In the genomic region with DNA sequence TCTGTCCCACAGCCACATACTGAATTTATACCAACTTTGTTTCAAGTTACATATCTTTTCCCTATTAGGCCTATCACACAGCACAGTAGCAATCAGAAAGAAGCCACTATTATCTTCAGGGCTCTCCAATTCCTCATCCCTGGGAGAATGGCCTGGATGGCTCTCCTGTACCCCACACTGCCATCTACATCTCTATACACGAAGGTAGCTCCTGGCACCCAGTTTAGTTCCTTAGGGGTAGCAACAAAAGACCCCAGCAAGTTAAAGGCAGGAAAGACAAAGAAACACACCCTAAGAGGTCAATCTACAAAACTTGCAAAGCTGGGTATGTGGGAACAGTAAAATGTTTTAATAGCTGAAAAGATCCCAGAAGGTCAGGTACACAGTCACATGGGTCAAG, we compare ENCODE assay signal across 21 cellular contexts. TPM values are rescaled to one million over a fixed set of nuclear protein-coding genes. Genes with fewer than 3 reads are reported as not detected.
DNase-seq lines count a peak whose midpoint lies in the region; TF ChIP-seq lines count a peak whose summit lies in the region.
"Had no signal": no experiment of that assay in that cellular context is flagged by ENCODE, and none has a peak within 500 bp of the region (broad histone marks: within the 10 kb centered on the region; RNA-seq: fewer than 3 reads in every experiment).

No MANE protein-coding gene starts in this region.

- H3K9me3 ChIP-seq in esophagus muscularis mucosa (no peaks in the 10 kb centered on the region), iPS-20b (ENCODE audit: insufficient read depth, low read depth, low read length) (no peaks in the 10 kb centered on the region)
- H3K9me3 ChIP-seq: A549; BE2C; BLaER1 treated with 17β-estradiol and CSF1 and Interleukin-3, amounts not matched to agents 10 nM and 100 nM; HAP-1 had no signal

- DNase-seq in H7 = peak; percentile 25
- peak; percentile 90 for DNase-seq in esophagus muscularis mucosa (ENCODE audit: extremely low spot score)
- no peak for DNase-seq in effector CD8-positive, alpha-beta T cell (lab: John Stamatoyannopoulos, UW)
- no peak for DNase-seq in DMS 273 treated with DMSO at 0.1 percent for 48 hours (lab: John Stamatoyannopoulos, UW)
- no peak for DNase-seq in activated gamma-delta T cell treated with Interleukin-2 at 50 U/mL for 16 hours
- DNase-seq in anterior cingulate cortex (lab: John Stamatoyannopoulos, UW) = no peak
- DNase-seq: 8988T; ACHN; AML-193; BE2C; Calu3; CD4-positive, alpha-beta memory T cell; COR-L47; DMS153; DND-41; GM23248; HFFc6 had no signal

- 65% methylated on average over 1 of the region's 1 CpG for WGBS in esophagus muscularis mucosa

- intact Hi-C loops in esophagus muscularis mucosa (cut with DNase I) = no loop called here

- no peak overlapping the region for H3K27ac ChIP-seq in esophagus muscularis mucosa (replicated peaks in 1 of 4)
- H3K27ac ChIP-seq in iPS-20b (ENCODE audit: low read length) = no peak overlapping the region
- H3K27ac ChIP-seq: A549; BLaER1 treated with 17β-estradiol and CSF1 and Interleukin-3, amounts not matched to agents 10 nM and 100 nM; GM23248 had no signal

- no peak for TF ChIP-seq CTCF in esophagus muscularis mucosa (IDR thresholded peaks at IDR 0.05)

- TF ChIP-seq EP300 in esophagus muscularis mucosa (IDR thresholded peaks at IDR 0.05) = no peak

- H3K4me3 ChIP-seq in H7 (ENCODE audit: insufficient read depth, low read depth, low read length) = no peak overlapping the region
- no peak overlapping the region for H3K4me3 ChIP-seq in esophagus muscularis mucosa
- H3K4me3 ChIP-seq in iPS-20b (ENCODE audit: low read length) = peak overlapping the region; percentile 2; the same call in 1 of the 2 replicates
- H3K4me3 ChIP-seq: A549; BLaER1 treated with 17β-estradiol and CSF1 and Interleukin-3, amounts not matched to agents 10 nM and 100 nM; GM23248; HAP-1 had no signal

- no peaks in the 10 kb centered on the region for H3K36me3 ChIP-seq in H7 (replicated peaks; ENCODE audit: control insufficient read depth, insufficient read depth, low read length)
- H3K36me3 ChIP-seq in esophagus muscularis mucosa = peaks cover 0 to 24% (median 11%) of the 10 kb centered on the region in 4 donors
- H3K36me3 ChIP-seq in iPS-20b (ENCODE audit: insufficient read depth, low read depth, low read length) = no peaks in the 10 kb centered on the region
- H3K36me3 ChIP-seq: BE2C; BLaER1 treated with 17β-estradiol and CSF1 and Interleukin-3, amounts not matched to agents 10 nM and 100 nM; HAP-1 had no signal

- H3K4me1 ChIP-seq in esophagus muscularis mucosa = peaks cover 0 to 8% (median 3%) of the 10 kb centered on the region in 4 donors
- H3K4me1 ChIP-seq in iPS-20b (ENCODE audit: insufficient read depth, low read length) = peaks cover 32% of the 10 kb centered on the region; the same call in 1 of the 2 replicates
- H3K4me1 ChIP-seq: A549, BE2C, HAP-1 had no signal

- H3K27me3 ChIP-seq in H7 (ENCODE audit: control insufficient read depth, insufficient read depth, low read length) (no peaks in the 10 kb centered on the region), esophagus muscularis mucosa (no peaks in the 10 kb centered on the region), iPS-20b (ENCODE audit: insufficient read depth, low read length) (no peaks in the 10 kb centered on the region)
- H3K27me3 ChIP-seq: BE2C; BLaER1 treated with 17β-estradiol and CSF1 and Interleukin-3, amounts not matched to agents 10 nM and 100 nM had no signal

- no peak overlapping the region for H3K9ac ChIP-seq in iPS-20b (ENCODE audit: low read depth, low read length)
- H3K9ac ChIP-seq: BLaER1 treated with 17β-estradiol and CSF1 and Interleukin-3, amounts not matched to agents 10 nM and 100 nM; GM23248 had no signal

- TF ChIP-seq POLR2A in esophagus muscularis mucosa (IDR thresholded peaks at IDR 0.05; ENCODE audit: low read depth) = no peak

RNA-seq across cellular contexts. Expression of gene PAIP2B, which starts 39.9 kb away (rescaled TPM):
- 3.7 and 5.7 TPM in 2 replicates for total RNA-seq in H7 (2014; rRNA removed; shearing (Covaris generic))
- total RNA-seq in esophagus muscularis mucosa = 10 to 100 TPM; 11.2 to 16.9 (median 12.6) TPM

RNA-seq across cellular contexts. Expression of gene MPHOSPH10, which starts 56.5 kb away (rescaled TPM):
- total RNA-seq in H7 (2014; rRNA removed; shearing (Covaris generic)) = 12.5 and 17.9 TPM in 2 replicates
- total RNA-seq in esophagus muscularis mucosa = 10 to 100 TPM; 14.4 to 24.5 (median 17.9) TPM

RNA-seq across cellular contexts. Expression of gene MCEE, which starts 56.9 kb away (rescaled TPM):
- 11.2 and 18.4 TPM in 2 replicates for total RNA-seq in H7 (2014; rRNA removed; shearing (Covaris generic))
- total RNA-seq in esophagus muscularis mucosa = 10 to 100 TPM in 3 of 4 donors, 1 to 10 TPM in 1; 9.0 to 23.3 (median 12.4) TPM

Comparison
In these comparisons a context has a peak if more than half of its experiments do, and no peak if none do; other contexts are left out.
1. DNase-seq: peak in H7 (single experiment) and esophagus muscularis mucosa (single experiment); none in effector CD8-positive, alpha-beta T cell (single experiment), DMS 273 treated with DMSO at 0.1 percent for 48 hours (single experiment), activated gamma-delta T cell treated with Interleukin-2 at 50 U/mL for 16 hours (single experiment) and anterior cingulate cortex (0 of 58).